8 cellular contexts compared by ENCODE assay signal in the genomic region with DNA sequence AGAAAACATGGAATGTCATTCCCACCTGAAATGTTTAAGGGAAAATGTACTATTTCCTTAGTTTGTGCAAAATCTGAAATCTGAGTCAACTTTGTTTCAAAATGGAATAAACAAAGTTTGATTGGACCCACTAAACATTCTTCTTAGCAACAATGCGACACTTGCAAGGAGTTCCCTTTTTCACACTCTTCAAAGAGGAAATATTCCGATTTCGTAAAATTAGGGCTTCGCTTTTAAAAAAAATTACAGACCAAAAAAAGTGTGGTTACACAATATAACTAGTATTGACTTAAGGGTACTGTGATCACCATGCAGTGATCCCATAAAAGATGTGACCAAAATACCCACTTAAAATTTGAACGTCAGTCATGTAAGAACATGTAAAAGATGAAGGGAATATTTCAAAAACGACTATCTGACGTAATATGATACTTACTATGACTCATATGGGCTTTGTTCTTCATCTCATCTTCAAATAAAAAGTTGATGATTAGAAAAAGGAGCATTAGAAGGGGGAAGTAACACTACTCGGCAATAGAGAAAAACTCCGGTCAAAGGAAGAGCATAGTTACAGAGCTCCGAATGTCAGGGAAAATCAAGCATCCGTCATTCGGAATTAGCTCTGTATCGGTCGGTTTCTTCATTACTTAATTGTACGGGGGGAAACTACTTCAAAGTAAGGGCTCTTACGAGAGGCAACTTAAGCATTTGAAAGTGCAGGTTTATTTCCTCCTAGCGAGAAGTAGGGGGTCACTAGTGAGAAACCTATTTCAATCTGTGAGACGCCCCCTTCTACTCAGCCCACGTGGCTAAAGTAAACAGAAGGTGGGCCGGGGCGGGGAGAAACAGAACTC. TPM values are rescaled to one million over a fixed set of nuclear protein-coding genes. Genes with fewer than 3 reads are reported as not detected.
A peak's percentile ranks its signal among the peaks of the same experiment; 100 is the strongest.
DNase-seq lines count a peak whose midpoint lies in the region; ATAC-seq, FAIRE-seq and TF ChIP-seq lines count a peak whose summit lies in the region.

No MANE protein-coding gene starts in this region.

- peak overlapping the region; percentile 84 for H3K4me3 ChIP-seq in iPS-15b (ENCODE audit: low read depth, low read length)

- H3K9me3 Mint-ChIP-seq in activated CD4-positive, alpha-beta memory T cell treated with anti-CD3 and anti-CD28 coated beads for 36 hours = no peaks in the 10 kb centered on the region
- no peaks in the 10 kb centered on the region for H3K9me3 Mint-ChIP-seq in stimulated activated effector memory CD8-positive, alpha-beta T cell treated with anti-CD3 and anti-CD28 coated beads, Interleukin-12 subunit alpha, Interleukin-12 subunit beta, amount 100 ng/mL, for 72 hours

- peaks cover 88% of the 10 kb centered on the region for H3K27me3 ChIP-seq in iPS-15b (ENCODE audit: control insufficient read depth, insufficient read depth, low read length)

- no peaks in the 10 kb centered on the region for H3K36me3 ChIP-seq in iPS-15b (ENCODE audit: control insufficient read depth, insufficient read depth, low read length)

- ATAC-seq in HG03196 (IDR thresholded peaks at IDR 0.05; ENCODE audit: unreplicated experiment) = peak; percentile 1
- ATAC-seq in stimulated activated effector memory CD8-positive, alpha-beta T cell treated with anti-CD3 and anti-CD28 coated beads, Interleukin-12 subunit alpha, Interleukin-12 subunit beta, amount 100 ng/mL, for 72 hours = no peak

- H3K9ac ChIP-seq in iPS-15b (ENCODE audit: low read depth, low read length) = no peak overlapping the region

- FAIRE-seq in GM12892 (lab: Jason Lieb, UNC) = peak; percentile 53

- H3K27me3 Mint-ChIP-seq in activated CD4-positive, alpha-beta memory T cell treated with anti-CD3 and anti-CD28 coated beads for 36 hours = no peaks in the 10 kb centered on the region

- POLR2A ChIA-PET in activated CD4-positive, alpha-beta memory T cell treated with anti-CD3 and anti-CD28 coated beads for 36 hours (lab: Charles Lee) = interaction anchor here (1.0 kb wide), 1 partner anchor 328 kb away, joined by 5 read pairs; the partner anchor contains the start of gene PPA2

- CTCF ChIA-PET in activated CD4-positive, alpha-beta memory T cell treated with anti-CD3 and anti-CD28 coated beads for 36 hours (lab: Charles Lee) = interaction anchor here (0.6 to 2.3 kb wide), 2 partner anchors 108 to 329 kb away, joined by 3 to 14 read pairs; partner anchors contain the start of gene PPA2

- H3K9me3 ChIP-seq in iPS-15b (ENCODE audit: control insufficient read depth, insufficient read depth, low read length) = no peaks in the 10 kb centered on the region

- no peak for TF ChIP-seq POLR2A in GM12892 (IDR thresholded peaks at IDR 0.05; ENCODE audit: low read depth, low read length)

- DNase-seq in GM12892 (ENCODE audit: insufficient read length) (no peak), cerebellar nuclear complex (lab: John Stamatoyannopoulos, UW) (no peak), activated gamma-delta T cell (lab: John Stamatoyannopoulos, UW) (no peak)
- DNase-seq in activated CD4-positive, alpha-beta memory T cell treated with anti-CD3 and anti-CD28 coated beads for 36 hours = no peak
- DNase-seq in stimulated activated effector memory CD8-positive, alpha-beta T cell treated with anti-CD3 and anti-CD28 coated beads, Interleukin-12 subunit alpha, Interleukin-12 subunit beta, amount 100 ng/mL, for 72 hours (ENCODE audit: low spot score in 2 of 2) = no peak
- DNase-seq in effector CD8-positive, alpha-beta T cell (lab: John Stamatoyannopoulos, UW) = no peak

- H3K4me1 ChIP-seq in iPS-15b (ENCODE audit: control insufficient read depth, insufficient read depth, low read length) = peaks cover 7% of the 10 kb centered on the region

- peaks cover 36% of the 10 kb centered on the region for H3K4me1 Mint-ChIP-seq in activated CD4-positive, alpha-beta memory T cell treated with anti-CD3 and anti-CD28 coated beads for 36 hours (ENCODE audit: low read depth)
- H3K4me1 Mint-ChIP-seq in stimulated activated effector memory CD8-positive, alpha-beta T cell treated with anti-CD3 and anti-CD28 coated beads, Interleukin-12 subunit alpha, Interleukin-12 subunit beta, amount 100 ng/mL, for 72 hours = peaks cover 26% of the 10 kb centered on the region

- H3K27ac Mint-ChIP-seq in activated CD4-positive, alpha-beta memory T cell treated with anti-CD3 and anti-CD28 coated beads for 36 hours = peak overlapping the region; percentile 99
- peak overlapping the region; percentile 100 for H3K27ac Mint-ChIP-seq in stimulated activated effector memory CD8-positive, alpha-beta T cell treated with anti-CD3 and anti-CD28 coated beads, Interleukin-12 subunit alpha, Interleukin-12 subunit beta, amount 100 ng/mL, for 72 hours

- intact Hi-C loops in activated CD4-positive, alpha-beta memory T cell treated with anti-CD3 and anti-CD28 coated beads for 36 hours (cut with micrococcal nuclease) = loop anchor here (1.0 to 5.0 kb wide), 4 partner anchors 8 to 1172 kb away; partner anchors contain the start of genes AIMP1 and TBCK

- peak overlapping the region; percentile 82 for H3K4me3 Mint-ChIP-seq in activated CD4-positive, alpha-beta memory T cell treated with anti-CD3 and anti-CD28 coated beads for 36 hours
- peak overlapping the region; percentile 100 for H3K4me3 Mint-ChIP-seq in stimulated activated effector memory CD8-positive, alpha-beta T cell treated with anti-CD3 and anti-CD28 coated beads, Interleukin-12 subunit alpha, Interleukin-12 subunit beta, amount 100 ng/mL, for 72 hours

- H3K36me3 Mint-ChIP-seq in activated CD4-positive, alpha-beta memory T cell treated with anti-CD3 and anti-CD28 coated beads for 36 hours = peaks cover 11% of the 10 kb centered on the region
- peaks cover 23% of the 10 kb centered on the region for H3K36me3 Mint-ChIP-seq in stimulated activated effector memory CD8-positive, alpha-beta T cell treated with anti-CD3 and anti-CD28 coated beads, Interleukin-12 subunit alpha, Interleukin-12 subunit beta, amount 100 ng/mL, for 72 hours

RNA-seq across cellular contexts. Expression of gene TET2, which starts 1.4 kb away (rescaled TPM):
- 11.5 TPM for polyA plus RNA-seq in GM12892 (2012; ENCODE audit: missing spikeins)
- 10 to 100 TPM; 30.2 to 30.6 TPM for total RNA-seq in activated CD4-positive, alpha-beta memory T cell treated with anti-CD3 and anti-CD28 coated beads for 36 hours
